In the genomic region with DNA sequence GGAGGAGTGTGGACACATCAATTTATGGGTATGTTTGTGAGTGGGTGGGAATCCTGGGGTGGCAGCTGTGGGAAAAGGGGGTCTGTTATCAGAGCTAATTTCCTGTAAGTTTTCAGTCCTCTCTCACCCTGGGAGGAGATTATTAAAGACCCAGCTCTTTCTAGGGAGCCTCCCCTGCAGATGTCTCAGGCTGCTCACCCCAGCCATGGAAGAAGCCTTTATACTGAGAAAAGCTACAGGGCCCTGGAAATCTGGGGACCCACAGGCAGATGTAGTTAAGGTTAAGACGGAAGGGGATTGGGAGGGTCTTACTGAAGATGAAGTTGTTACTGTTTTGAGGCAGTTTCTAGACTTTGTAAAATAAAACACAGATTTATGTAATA, we compare ENCODE assay signal across 20 cellular contexts. TPM values are rescaled to one million over a fixed set of nuclear protein-coding genes. Genes with fewer than 3 reads are reported as not detected.
DNase-seq lines count a peak whose midpoint lies in the region; ATAC-seq and TF ChIP-seq lines count a peak whose summit lies in the region.
"Had no signal": no experiment of that assay in that cellular context is flagged by ENCODE, and none has a peak within 500 bp of the region (broad histone marks: within the 10 kb centered on the region; RNA-seq: fewer than 3 reads in every experiment).

No MANE protein-coding gene starts in this region.

- in situ Hi-C loops in gastrocnemius medialis (cut with MboI; ENCODE audit: low sequenced_read_pairs in 4 of 4) (loop anchor here (25.0 kb wide), 3 partner anchors 246 to 646 kb away; a partner anchor contains a TSS), brain microvascular endothelial cell (cut with HindIII; ENCODE audit: low pct_ligation_motif_present, low sequenced_read_pairs) (no loop called here)

- peaks cover 86% of the 10 kb centered on the region for H3K9me3 ChIP-seq in BLaER1
- H3K9me3 ChIP-seq in MM.1S (replicated peaks; ENCODE audit: insufficient read depth, low read length), result no peaks in the 10 kb centered on the region
- no peaks in the 10 kb centered on the region for H3K9me3 ChIP-seq in gastrocnemius medialis
- H3K9me3 ChIP-seq: BE2C, SK-N-SH had no signal

- H3K9me3 Mint-ChIP-seq in central memory CD8-positive, alpha-beta T cell, result no peaks in the 10 kb centered on the region

- H3K79me2 ChIP-seq in MM.1S (ENCODE audit: low read length), result no peaks in the 10 kb centered on the region; the same call in 1 of the 2 replicates
- H3K79me2 ChIP-seq: hepatocyte had no signal

- no peaks in the 10 kb centered on the region; the same call in 1 of the 2 replicates for H3K4me1 ChIP-seq in BLaER1
- H3K4me1 ChIP-seq in MM.1S (ENCODE audit: low read length), result no peaks in the 10 kb centered on the region
- H3K4me1 ChIP-seq in gastrocnemius medialis, result peaks cover 32 to 56% of the 10 kb centered on the region in 2 donors
- H3K4me1 ChIP-seq: BE2C, HAP-1 had no signal

- ATAC-seq in central memory CD8-positive, alpha-beta T cell (replicated peaks; ENCODE audit: extremely low read depth, poor library complexity, severe bottlenecking), result no peak
- no peak for ATAC-seq in gastrocnemius medialis
- ATAC-seq in GM19467 (IDR thresholded peaks at IDR 0.05; ENCODE audit: unreplicated experiment), result no peak
- no peak for ATAC-seq in HG03520 (IDR thresholded peaks at IDR 0.05; ENCODE audit: unreplicated experiment)
- ATAC-seq: activated CD8-positive, alpha-beta memory T cell treated with anti-CD3 and anti-CD28 coated beads, Interleukin-2, amount 10 ng/mL, durations not matched to agents 7 days and 5 days; left colon; naive thymus-derived CD4-positive, alpha-beta T cell; sciatic nerve had no signal

- H2AFZ ChIP-seq in MM.1S (ENCODE audit: low read length), result no peak overlapping the region
- H2AFZ ChIP-seq: hepatocyte had no signal

- intact Hi-C loops in gastrocnemius medialis (cut with DNase I; ENCODE audit: low total_unique reads), result no loop called here
- intact Hi-C loops in posterior cingulate gyrus (cut with DNase I), result no loop called here

- H3F3A ChIP-seq in MM.1S (ENCODE audit: insufficient read depth, low read length), result no peaks in the 10 kb centered on the region

- H3K4me1 Mint-ChIP-seq in central memory CD8-positive, alpha-beta T cell, result peaks cover 53% of the 10 kb centered on the region

- TF ChIP-seq POLR2A in gastrocnemius medialis (IDR thresholded peaks at IDR 0.05), result no peak

- no peaks in the 10 kb centered on the region for H3K9me2 ChIP-seq in MM.1S (replicated peaks; ENCODE audit: insufficient read depth, low read length)
- H3K9me2 ChIP-seq: SK-N-SH had no signal

- H4K20me1 ChIP-seq in BLaER1, result no peaks in the 10 kb centered on the region
- no peaks in the 10 kb centered on the region for H4K20me1 ChIP-seq in MM.1S (ENCODE audit: insufficient read depth, low read length)

- no peak overlapping the region for H3K9ac ChIP-seq in BLaER1
- H3K9ac ChIP-seq in MM.1S (ENCODE audit: low read length), result no peak overlapping the region

- H3K27me3 ChIP-seq in BLaER1 (no peaks in the 10 kb centered on the region), MM.1S (replicated peaks; ENCODE audit: insufficient read depth, low read length) (no peaks in the 10 kb centered on the region), gastrocnemius medialis (no peaks in the 10 kb centered on the region), brain microvascular endothelial cell (replicated peaks) (no peaks in the 10 kb centered on the region)
- H3K27me3 ChIP-seq: BE2C, hepatocyte had no signal

- TF ChIP-seq CTCF in MM.1S (IDR thresholded peaks at IDR 0.05; ENCODE audit: low read length) (no peak), gastrocnemius medialis (IDR thresholded peaks at IDR 0.05 in 4 of 5, conservative IDR thresholded peaks at IDR 0.05 in 1 of 5) (no peak), brain microvascular endothelial cell (IDR thresholded peaks at IDR 0.05; ENCODE audit: low read depth, low read length, missing control alignments) (no peak)

- H3K4me3 ChIP-seq in BLaER1, result peak overlapping the region; percentile 22; the same call in 1 of the 2 replicates
- no peak overlapping the region for H3K4me3 ChIP-seq in MM.1S (ENCODE audit: low read length)
- peak overlapping the region in 1 of 4 donors; percentile 1 for H3K4me3 ChIP-seq in gastrocnemius medialis
- no peak overlapping the region for H3K4me3 ChIP-seq in brain microvascular endothelial cell (ENCODE audit: low read depth, low read length)
- H3K4me3 ChIP-seq: HAP-1, hepatocyte had no signal

- DNase-seq in MM.1S (no peak), gastrocnemius medialis (no peak), brain microvascular endothelial cell (no peak), posterior cingulate gyrus (no peak)
- no peak for DNase-seq in central memory CD8-positive, alpha-beta T cell (ENCODE audit: low spot score in 2 of 2)
- DNase-seq: activated CD8-positive, alpha-beta memory T cell treated with anti-CD3 and anti-CD28 coated beads, Interleukin-2, amount 10 ng/mL, durations not matched to agents 7 days and 5 days; activated naive CD4-positive, alpha-beta T cell; BE2C; DND-41; left colon; naive thymus-derived CD4-positive, alpha-beta T cell; NCI-H446; SK-N-SH had no signal

- H3K36me3 ChIP-seq in BLaER1, result peaks cover 80% of the 10 kb centered on the region
- no peaks in the 10 kb centered on the region for H3K36me3 ChIP-seq in MM.1S (replicated peaks; ENCODE audit: insufficient read depth, low read length)
- H3K36me3 ChIP-seq in gastrocnemius medialis, result no peaks in the 10 kb centered on the region
- peaks cover 3% of the 10 kb centered on the region for H3K36me3 ChIP-seq in brain microvascular endothelial cell (replicated peaks)

- H3K4me3 Mint-ChIP-seq in central memory CD8-positive, alpha-beta T cell, result no peak overlapping the region
- H3K4me3 Mint-ChIP-seq: activated CD8-positive, alpha-beta memory T cell treated with anti-CD3 and anti-CD28 coated beads, Interleukin-2, amount 10 ng/mL, durations not matched to agents 7 days and 5 days; stimulated activated naive CD8-positive, alpha-beta T cell treated with anti-CD3 and anti-CD28 coated beads, Interleukin-15, Interleukin-2, amounts not matched to agents 100 ng/mL and 50 ng/mL, for 24 hours had no signal

- peaks cover 20% of the 10 kb centered on the region for H3K36me3 Mint-ChIP-seq in central memory CD8-positive, alpha-beta T cell (ENCODE audit: insufficient read depth)

- no peaks in the 10 kb centered on the region for H3K27me3 Mint-ChIP-seq in central memory CD8-positive, alpha-beta T cell
- H3K27me3 Mint-ChIP-seq: activated CD8-positive, alpha-beta memory T cell treated with anti-CD3 and anti-CD28 coated beads, Interleukin-2, amount 10 ng/mL, durations not matched to agents 7 days and 5 days; naive thymus-derived CD4-positive, alpha-beta T cell; stimulated activated naive CD8-positive, alpha-beta T cell treated with anti-CD3 and anti-CD28 coated beads, Interleukin-15, Interleukin-2, amounts not matched to agents 100 ng/mL and 50 ng/mL, for 24 hours had no signal

- H3K27ac ChIP-seq in BLaER1 (no peak overlapping the region), MM.1S (ENCODE audit: low read length) (peak overlapping the region; percentile 33; the same call in 1 of the 2 replicates), gastrocnemius medialis (peak overlapping the region; percentile 69 to 90 (median 88)), brain microvascular endothelial cell (no peak overlapping the region)
- H3K27ac ChIP-seq: hepatocyte had no signal

- peak overlapping the region; percentile 67 for H3K27ac Mint-ChIP-seq in central memory CD8-positive, alpha-beta T cell (ENCODE audit: low read depth)
- H3K27ac Mint-ChIP-seq: activated CD8-positive, alpha-beta memory T cell treated with anti-CD3 and anti-CD28 coated beads, Interleukin-2, amount 10 ng/mL, durations not matched to agents 7 days and 5 days; stimulated activated naive CD8-positive, alpha-beta T cell treated with anti-CD3 and anti-CD28 coated beads, Interleukin-15, Interleukin-2, amounts not matched to agents 100 ng/mL and 50 ng/mL, for 24 hours had no signal

- H3K4me2 ChIP-seq in BLaER1 (no peak overlapping the region), MM.1S (ENCODE audit: low read depth, low read length) (no peak overlapping the region)
- H3K4me2 ChIP-seq: hepatocyte, SK-N-SH had no signal

RNA-seq across cellular contexts. Expression of a gene that starts 4.6 kb away (rescaled TPM):
- total RNA-seq in gastrocnemius medialis, result 10 to 100 TPM; 10.0 to 34.3 (median 14.2) TPM
- total RNA-seq: hepatocyte had no signal

Comparison
In these comparisons a context has a peak if more than half of its experiments do, and no peak if none do; other contexts are left out.
1. H3K27ac ChIP-seq: peak in MM.1S (single experiment) and gastrocnemius medialis (4 of 4); none in BLaER1 (single experiment) and brain microvascular endothelial cell (single experiment).